Comparison of ENCODE assay signal across 20 cellular contexts in genomic region chr18:48640566-48641270, GRCh38.
DNase-seq lines count a peak whose midpoint lies in the region; ATAC-seq and TF ChIP-seq lines count a peak whose summit lies in the region.
"Had no signal": no experiment of that assay in that cellular context is flagged by ENCODE, and none has a peak within 500 bp of the region (broad histone marks: within the 10 kb centered on the region; RNA-seq: fewer than 3 reads in every experiment).

No MANE protein-coding gene starts in this region.

- H3K79me2 ChIP-seq in GM23248 (ENCODE audit: insufficient read depth), result peaks cover 60% of the 10 kb centered on the region

- H3K36me3 Mint-ChIP-seq in endothelial cell (ENCODE audit: low read depth, unreplicated experiment), result peaks cover 12% of the 10 kb centered on the region
- H3K36me3 Mint-ChIP-seq in naive thymus-derived CD8-positive, alpha-beta T cell, result peaks cover 0 to 8% (median 0%) of the 10 kb centered on the region in 3 donors
- H3K36me3 Mint-ChIP-seq in activated CD4-positive, alpha-beta memory T cell treated with anti-CD3 and anti-CD28 coated beads for 36 hours, result no peaks in the 10 kb centered on the region

- H3K27ac Mint-ChIP-seq in endothelial cell (ENCODE audit: unreplicated experiment), result no peak overlapping the region
- no peak overlapping the region for H3K27ac Mint-ChIP-seq in naive thymus-derived CD8-positive, alpha-beta T cell
- no peak overlapping the region for H3K27ac Mint-ChIP-seq in activated CD4-positive, alpha-beta memory T cell treated with anti-CD3 and anti-CD28 coated beads for 36 hours
- H3K27ac Mint-ChIP-seq: activated CD4-positive, alpha-beta T cell treated with anti-CD3 and anti-CD28 coated beads for 36 hours; stimulated activated memory B cell treated with anti-CD40 and anti-IgM and Interleukin-4, amounts not matched to agents 10 μg/mL and 1 μg/mL and 100 μg/mL, for 72 hours; type B pancreatic cell had no signal

- ATAC-seq in naive thymus-derived CD8-positive, alpha-beta T cell, result no peak
- ATAC-seq: activated CD4-positive, alpha-beta T cell treated with anti-CD3 and anti-CD28 coated beads for 36 hours; stimulated activated memory B cell treated with anti-CD40 and anti-IgM and Interleukin-4, amounts not matched to agents 10 μg/mL and 1 μg/mL and 100 μg/mL, for 72 hours had no signal

- no peaks in the 10 kb centered on the region; the same call in 1 of the 2 replicates for H4K20me1 ChIP-seq in GM23248 (ENCODE audit: insufficient read depth)

- H3K4me1 ChIP-seq in GM23248 (ENCODE audit: insufficient read depth), result peaks cover 18% of the 10 kb centered on the region
- H3K4me1 ChIP-seq: HAP-1 had no signal

- no peaks in the 10 kb centered on the region for H3K4me1 Mint-ChIP-seq in endothelial cell (ENCODE audit: unreplicated experiment)
- H3K4me1 Mint-ChIP-seq in naive thymus-derived CD8-positive, alpha-beta T cell, result no peaks in the 10 kb centered on the region
- H3K4me1 Mint-ChIP-seq in activated CD4-positive, alpha-beta memory T cell treated with anti-CD3 and anti-CD28 coated beads for 36 hours (ENCODE audit: low read depth), result no peaks in the 10 kb centered on the region
- H3K4me1 Mint-ChIP-seq: activated CD4-positive, alpha-beta T cell treated with anti-CD3 and anti-CD28 coated beads for 36 hours; stimulated activated memory B cell treated with anti-CD40 and anti-IgM and Interleukin-4, amounts not matched to agents 10 μg/mL and 1 μg/mL and 100 μg/mL, for 72 hours had no signal

- no peak overlapping the region for H3K4me3 Mint-ChIP-seq in endothelial cell (ENCODE audit: unreplicated experiment)
- no peak overlapping the region for H3K4me3 Mint-ChIP-seq in naive thymus-derived CD8-positive, alpha-beta T cell
- no peak overlapping the region for H3K4me3 Mint-ChIP-seq in activated CD4-positive, alpha-beta memory T cell treated with anti-CD3 and anti-CD28 coated beads for 36 hours
- H3K4me3 Mint-ChIP-seq: activated CD4-positive, alpha-beta T cell treated with anti-CD3 and anti-CD28 coated beads for 36 hours; nephron progenitor cell; stimulated activated memory B cell treated with anti-CD40 and anti-IgM and Interleukin-4, amounts not matched to agents 10 μg/mL and 1 μg/mL and 100 μg/mL, for 72 hours; type B pancreatic cell had no signal

- H3K9me3 Mint-ChIP-seq in endothelial cell (ENCODE audit: unreplicated experiment), result no peaks in the 10 kb centered on the region
- peaks cover 0 to 9% (median 2%) of the 10 kb centered on the region in 9 donors for H3K9me3 Mint-ChIP-seq in naive thymus-derived CD8-positive, alpha-beta T cell
- peaks cover 5% of the 10 kb centered on the region for H3K9me3 Mint-ChIP-seq in activated CD4-positive, alpha-beta memory T cell treated with anti-CD3 and anti-CD28 coated beads for 36 hours

- 56 to 57% methylated on average over 6 of the region's 6 CpGs for WGBS in GM23248 (ENCODE audit: low coverage in 1 of 2, low lambda C conversion rate in 2 of 2, missing lambda C conversion rate in 2 of 2), 2 experiments

- DNase-seq in AG10803 (ENCODE audit: low read depth), result peak; percentile 16
- DNase-seq in GM23248, result peak; percentile 54
- DNase-seq in astrocyte of the spinal cord (ENCODE audit: low read depth, low spot score), result no peak
- peak; percentile 31 for DNase-seq in iris pigment epithelial cell (ENCODE audit: low read depth)
- DNase-seq in NCI-H1436 treated with DMSO at 0.1 percent for 48 hours (lab: John Stamatoyannopoulos, UW), result no peak
- DNase-seq in endothelial cell (ENCODE audit: low spot score), result no peak
- no peak for DNase-seq in naive thymus-derived CD8-positive, alpha-beta T cell
- no peak for DNase-seq in activated CD4-positive, alpha-beta memory T cell treated with anti-CD3 and anti-CD28 coated beads for 36 hours
- DNase-seq: activated CD4-positive, alpha-beta T cell treated with anti-CD3 and anti-CD28 coated beads for 36 hours; aorta; heart left ventricle; mesenchymal stem cell; nephron progenitor cell; OCI-M1; psoas muscle had no signal

- peaks cover 8% of the 10 kb centered on the region; the same call in 1 of the 2 replicates for H3K36me3 ChIP-seq in GM23248 (ENCODE audit: low read depth)
- H3K36me3 ChIP-seq: HAP-1 had no signal

- no peak overlapping the region for H3K4me3 ChIP-seq in AG10803 (ENCODE audit: low read length)
- no peak overlapping the region for H3K4me3 ChIP-seq in GM23248
- H3K4me3 ChIP-seq in astrocyte of the spinal cord (ENCODE audit: low read depth, low read length), result no peak overlapping the region
- H3K4me3 ChIP-seq: coronary artery, HAP-1, heart left ventricle, psoas muscle, SK-N-MC had no signal

- H3K9ac ChIP-seq in GM23248, result no peak overlapping the region

- peak overlapping the region; percentile 40 for H3K27ac ChIP-seq in GM23248
- H3K27ac ChIP-seq: coronary artery, heart left ventricle, psoas muscle, SK-N-MC had no signal

- no peak overlapping the region for H2AFZ ChIP-seq in GM23248

- H3K9me3 ChIP-seq in GM23248 (ENCODE audit: low read depth), result no peaks in the 10 kb centered on the region
- H3K9me3 ChIP-seq: HAP-1, psoas muscle had no signal

- H3K27me3 ChIP-seq in GM23248 (replicated peaks; ENCODE audit: insufficient read depth), result no peaks in the 10 kb centered on the region
- H3K27me3 ChIP-seq: heart left ventricle had no signal

- in situ Hi-C loops in GM23248 (cut with MboI), result loop anchor here (10.0 kb wide), 1 partner anchor 166 kb away; no protein-coding TSS in a partner anchor
- in situ Hi-C loops in astrocyte of the spinal cord (cut with HindIII; ENCODE audit: low sequenced_read_pairs), result no loop called here

- POLR2A ChIA-PET in naive thymus-derived CD8-positive, alpha-beta T cell (lab: Charles Lee), result no interaction called here
- POLR2A ChIA-PET in activated CD4-positive, alpha-beta memory T cell treated with anti-CD3 and anti-CD28 coated beads for 36 hours (lab: Charles Lee), result no interaction called here

- no peak for TF ChIP-seq CTCF in AG10803 (conservative IDR thresholded peaks at IDR 0.05; ENCODE audit: low read length)
- TF ChIP-seq CTCF in astrocyte of the spinal cord (IDR thresholded peaks at IDR 0.05; ENCODE audit: low read depth, low read length), result peak; percentile 5
- TF ChIP-seq CTCF in endothelial cell (IDR thresholded peaks at IDR 0.05; ENCODE audit: unreplicated experiment), result no peak

- H3K4me2 ChIP-seq in GM23248 (ENCODE audit: unreplicated experiment), result no peak overlapping the region

- CTCF ChIA-PET in activated CD4-positive, alpha-beta memory T cell treated with anti-CD3 and anti-CD28 coated beads for 36 hours (lab: Charles Lee), result interaction anchor here (1.7 kb wide), 1 partner anchor 165 kb away, joined by 7 read pairs; no protein-coding TSS in a partner anchor

- peaks cover 9% of the 10 kb centered on the region for H3K27me3 Mint-ChIP-seq in endothelial cell (ENCODE audit: unreplicated experiment)
- H3K27me3 Mint-ChIP-seq in naive thymus-derived CD8-positive, alpha-beta T cell, result peaks cover 0 to 18% (median 3%) of the 10 kb centered on the region in 5 donors
- peaks cover 1% of the 10 kb centered on the region for H3K27me3 Mint-ChIP-seq in activated CD4-positive, alpha-beta memory T cell treated with anti-CD3 and anti-CD28 coated beads for 36 hours
- H3K27me3 Mint-ChIP-seq: type B pancreatic cell had no signal

- intact Hi-C loops in activated CD4-positive, alpha-beta memory T cell treated with anti-CD3 and anti-CD28 coated beads for 36 hours (cut with micrococcal nuclease), result no loop called here

- H3K9me2 ChIP-seq in GM23248 (ENCODE audit: insufficient read depth), result no peaks in the 10 kb centered on the region

- H3F3A ChIP-seq in GM23248 (ENCODE audit: insufficient read depth), result no peaks in the 10 kb centered on the region; the same call in 1 of the 2 replicates

Comparison
In these comparisons a context has a peak if more than half of its experiments do, and no peak if none do; other contexts are left out.
1. DNase-seq: peak in AG10803 (single experiment), GM23248 (single experiment) and iris pigment epithelial cell (single experiment); none in astrocyte of the spinal cord (single experiment), NCI-H1436 treated with DMSO at 0.1 percent for 48 hours (single experiment), endothelial cell (single experiment), naive thymus-derived CD8-positive, alpha-beta T cell (0 of 10) and activated CD4-positive, alpha-beta memory T cell treated with anti-CD3 and anti-CD28 coated beads for 36 hours (single experiment).